ENCODE assay signal across 12 cellular contexts in genomic region chr1:246483204-246483933, GRCh38. TPM values are rescaled to one million over a fixed set of nuclear protein-coding genes. Genes with fewer than 3 reads are reported as not detected.
A peak's percentile ranks its signal among the peaks of the same experiment; 100 is the strongest.
DNase-seq lines count a peak whose midpoint lies in the region; ATAC-seq lines count a peak whose summit lies in the region.
"Had no signal": no experiment of that assay in that cellular context is flagged by ENCODE, and none has a peak within 500 bp of the region (broad histone marks: within the 10 kb centered on the region; RNA-seq: fewer than 3 reads in every experiment).

No MANE protein-coding gene starts in this region.

- no peaks in the 10 kb centered on the region for H3K9me3 Mint-ChIP-seq in stimulated activated naive CD8-positive, alpha-beta T cell treated with anti-CD3 and anti-CD28 coated beads, Interleukin-15, amount 100 ng/mL, for 72 hours

- DNase-seq in stimulated activated naive CD8-positive, alpha-beta T cell treated with anti-CD3 and anti-CD28 coated beads, Interleukin-15, amount 100 ng/mL, for 72 hours, result no peak
- no peak for DNase-seq in stimulated activated naive CD8-positive, alpha-beta T cell treated with anti-CD3 and anti-CD28 coated beads, Interleukin-15, Interleukin-2, amounts not matched to agents 100 U/mL and 50 U/mL, for 24 hours
- DNase-seq in dedifferentiated amniotic fluid mesenchymal stem cell (ENCODE audit: extremely low spot score) (peak; percentile 33), left colon (no peak), NCI-H1436 (lab: John Stamatoyannopoulos, UW) (no peak)
- DNase-seq in activated effector memory CD4-positive, alpha-beta T cell treated with Interleukin-2 at 50 U/mL for 16 hours, result no peak
- DNase-seq: BE2C, body of pancreas, head of caudate nucleus, WERI-Rb-1 had no signal

- peaks cover 23% of the 10 kb centered on the region for H3K4me1 Mint-ChIP-seq in stimulated activated naive CD8-positive, alpha-beta T cell treated with anti-CD3 and anti-CD28 coated beads, Interleukin-15, amount 100 ng/mL, for 72 hours

- H3K27ac Mint-ChIP-seq in stimulated activated naive CD8-positive, alpha-beta T cell treated with anti-CD3 and anti-CD28 coated beads, Interleukin-15, amount 100 ng/mL, for 72 hours, result peak overlapping the region in 1 of 2 donors; percentile 35

- intact Hi-C loops in left colon (cut with DNase I, micrococcal nuclease), result loop anchor here in 1 of 2 donors (10.0 kb wide), 1 partner anchor 469 kb away; no protein-coding TSS in a partner anchor

- peak; percentile 63 for ATAC-seq in stimulated activated naive CD8-positive, alpha-beta T cell treated with anti-CD3 and anti-CD28 coated beads, Interleukin-15, amount 100 ng/mL, for 72 hours
- ATAC-seq in stimulated activated naive CD8-positive, alpha-beta T cell treated with anti-CD3 and anti-CD28 coated beads, Interleukin-15, Interleukin-2, amounts not matched to agents 100 U/mL and 50 U/mL, for 24 hours, result no peak
- ATAC-seq in HG03175 (IDR thresholded peaks at IDR 0.05; ENCODE audit: unreplicated experiment) (peak; percentile 62), left colon (no peak), GM19467 (IDR thresholded peaks at IDR 0.05; ENCODE audit: unreplicated experiment) (no peak)
- ATAC-seq: body of pancreas had no signal

- peak overlapping the region; percentile 24 to 27 for H3K4me3 Mint-ChIP-seq in stimulated activated naive CD8-positive, alpha-beta T cell treated with anti-CD3 and anti-CD28 coated beads, Interleukin-15, amount 100 ng/mL, for 72 hours

- H3K27me3 Mint-ChIP-seq in stimulated activated naive CD8-positive, alpha-beta T cell treated with anti-CD3 and anti-CD28 coated beads, Interleukin-15, amount 100 ng/mL, for 72 hours, result no peaks in the 10 kb centered on the region

RNA-seq across cellular contexts. Expression of gene SMYD3, which starts 23.7 kb away (rescaled TPM):
- 10 to 100 TPM; 15.8 to 21.8 TPM for total RNA-seq in left colon

Comparison
In these comparisons a context has a peak if more than half of its experiments do, and no peak if none do; other contexts are left out.
1. ATAC-seq: peak in stimulated activated naive CD8-positive, alpha-beta T cell treated with anti-CD3 and anti-CD28 coated beads, Interleukin-15, amount 100 ng/mL, for 72 hours (single experiment) and HG03175 (single experiment); none in stimulated activated naive CD8-positive, alpha-beta T cell treated with anti-CD3 and anti-CD28 coated beads, Interleukin-15, Interleukin-2, amounts not matched to agents 100 U/mL and 50 U/mL, for 24 hours (single experiment), left colon (single experiment) and GM19467 (single experiment).